ENCODE assay signal across 18 cellular contexts in genomic region chr5:66118294-66118693, GRCh38.
"Had no signal": no experiment of that assay in that cellular context is flagged by ENCODE, and none has a peak within 500 bp of the region (broad histone marks: within the 10 kb centered on the region; RNA-seq: fewer than 3 reads in every experiment).

No MANE protein-coding gene starts in this region.

- H3K4me1 ChIP-seq: gastrocnemius medialis, parathyroid adenoma, prostate gland, spleen, transverse colon had no signal

- DNase-seq: cortex of kidney; effector CD8-positive, alpha-beta T cell; gastrocnemius medialis; immature natural killer cell; mesendoderm; naive B cell; occipital lobe; spleen; stimulated activated CD4-positive, alpha-beta T cell treated with anti-CD3 and anti-CD28 coated beads, Interleukin-15, amount 100 ng/mL, for 24 hours; stimulated activated CD4-positive, alpha-beta T cell treated with anti-CD3 and anti-CD28 coated beads, Interleukin-1b, Interleukin-23, amount 100 ng/mL, for 48 hours; stimulated activated CD4-positive, alpha-beta T cell treated with anti-CD3 and anti-CD28 coated beads, Interleukin-4, amount 100 ng/mL, for 24 hours; transverse colon had no signal

- H3K4me3 ChIP-seq: dorsolateral prefrontal cortex, gastrocnemius medialis, prostate gland, spleen, thoracic aorta, transverse colon had no signal

- H3K36me3 ChIP-seq: gastrocnemius medialis, prostate gland, spleen, thoracic aorta, transverse colon had no signal

- H3K27me3 ChIP-seq: dorsolateral prefrontal cortex, gastrocnemius medialis, spleen, transverse colon had no signal

- H3K27ac ChIP-seq: dorsolateral prefrontal cortex, gastrocnemius medialis, parathyroid adenoma, prostate gland, spleen, thoracic aorta, transverse colon had no signal

- ATAC-seq: gastrocnemius medialis; sciatic nerve; stimulated activated memory B cell treated with anti-CD40 and anti-IgM and Interleukin-4, amounts not matched to agents 10 μg/mL and 1 μg/mL and 100 μg/mL, for 72 hours had no signal

- H3K9me3 ChIP-seq: gastrocnemius medialis, prostate gland, transverse colon had no signal
